1 cellular context compared by ENCODE assay signal in genomic region chr12:27207626-27208413, GRCh38.
TF ChIP-seq lines count a peak whose summit lies in the region.

No MANE protein-coding gene starts in this region.

TF ChIP-seq in SK-N-SH, 30 proteins besides CTCF, POLR2A, EP300 and RAD21 (continued from another document):
- TF ChIP-seq, protein P1, sequence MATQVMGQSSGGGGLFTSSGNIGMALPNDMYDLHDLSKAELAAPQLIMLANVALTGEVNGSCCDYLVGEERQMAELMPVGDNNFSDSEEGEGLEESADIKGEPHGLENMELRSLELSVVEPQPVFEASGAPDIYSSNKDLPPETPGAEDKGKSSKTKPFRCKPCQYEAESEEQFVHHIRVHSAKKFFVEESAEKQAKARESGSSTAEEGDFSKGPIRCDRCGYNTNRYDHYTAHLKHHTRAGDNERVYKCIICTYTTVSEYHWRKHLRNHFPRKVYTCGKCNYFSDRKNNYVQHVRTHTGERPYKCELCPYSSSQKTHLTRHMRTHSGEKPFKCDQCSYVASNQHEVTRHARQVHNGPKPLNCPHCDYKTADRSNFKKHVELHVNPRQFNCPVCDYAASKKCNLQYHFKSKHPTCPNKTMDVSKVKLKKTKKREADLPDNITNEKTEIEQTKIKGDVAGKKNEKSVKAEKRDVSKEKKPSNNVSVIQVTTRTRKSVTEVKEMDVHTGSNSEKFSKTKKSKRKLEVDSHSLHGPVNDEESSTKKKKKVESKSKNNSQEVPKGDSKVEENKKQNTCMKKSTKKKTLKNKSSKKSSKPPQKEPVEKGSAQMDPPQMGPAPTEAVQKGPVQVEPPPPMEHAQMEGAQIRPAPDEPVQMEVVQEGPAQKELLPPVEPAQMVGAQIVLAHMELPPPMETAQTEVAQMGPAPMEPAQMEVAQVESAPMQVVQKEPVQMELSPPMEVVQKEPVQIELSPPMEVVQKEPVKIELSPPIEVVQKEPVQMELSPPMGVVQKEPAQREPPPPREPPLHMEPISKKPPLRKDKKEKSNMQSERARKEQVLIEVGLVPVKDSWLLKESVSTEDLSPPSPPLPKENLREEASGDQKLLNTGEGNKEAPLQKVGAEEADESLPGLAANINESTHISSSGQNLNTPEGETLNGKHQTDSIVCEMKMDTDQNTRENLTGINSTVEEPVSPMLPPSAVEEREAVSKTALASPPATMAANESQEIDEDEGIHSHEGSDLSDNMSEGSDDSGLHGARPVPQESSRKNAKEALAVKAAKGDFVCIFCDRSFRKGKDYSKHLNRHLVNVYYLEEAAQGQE (IDR thresholded peaks at IDR 0.05; ENCODE audit: low read depth, low read length): peak; percentile 33; the same call in 1 of the 2 replicates
- peak; percentile 69 for TF ChIP-seq TCF12 (IDR thresholded peaks at IDR 0.05)
